Comparison of ENCODE assay signal across 8 cellular contexts in genomic region chr6:43838276-43839036, GRCh38.
DNase-seq lines count a peak whose midpoint lies in the region; ATAC-seq and TF ChIP-seq lines count a peak whose summit lies in the region.

No MANE protein-coding gene starts in this region.

- H3K4me1 ChIP-seq in osteoblast (ENCODE audit: insufficient read depth, low read length): peaks cover 37% of the 10 kb centered on the region

- ATAC-seq in HG02588 (IDR thresholded peaks at IDR 0.05; ENCODE audit: unreplicated experiment): no peak
- no peak for ATAC-seq in HG03175 (IDR thresholded peaks at IDR 0.05; ENCODE audit: unreplicated experiment)

- no peaks in the 10 kb centered on the region for H3K9me3 ChIP-seq in osteoblast (ENCODE audit: low read depth, low read length)

- H3K36me3 ChIP-seq in osteoblast (ENCODE audit: insufficient read depth, low read length): no peaks in the 10 kb centered on the region

- peak overlapping the region; percentile 8 for H2AFZ ChIP-seq in osteoblast (ENCODE audit: low read length)

- peak; percentile 58 for TF ChIP-seq CTCF in AG09319 (IDR thresholded peaks at IDR 0.05; ENCODE audit: low read depth, low read length)
- peak; percentile 33 for TF ChIP-seq CTCF in GM13977 (IDR thresholded peaks at IDR 0.05; ENCODE audit: extremely low read depth, insufficient read depth, missing control alignments)
- peak; percentile 51 for TF ChIP-seq CTCF in osteoblast (IDR thresholded peaks at IDR 0.05; ENCODE audit: extremely low read depth, low read depth, low read length)

- peak overlapping the region; percentile 61 for H3K4me2 ChIP-seq in osteoblast (ENCODE audit: insufficient read depth, low read length)

- H4K20me1 ChIP-seq in osteoblast (ENCODE audit: insufficient read depth, low read length): no peaks in the 10 kb centered on the region

- no peaks in the 10 kb centered on the region for H3K79me2 ChIP-seq in osteoblast (ENCODE audit: insufficient read depth, low read length)

- DNase-seq in AG09319 (ENCODE audit: extremely low read depth, low read depth): peak; percentile 37
- DNase-seq in GM13977 (ENCODE audit: low spot score): peak; percentile 55
- DNase-seq in RPMI7951 (ENCODE audit: low read depth): peak; percentile 76
- DNase-seq in fibroblast of gingiva (ENCODE audit: low read depth): peak; percentile 73
- peak; percentile 86 for DNase-seq in osteoblast (ENCODE audit: insufficient read length, low spot score, missing footprints)
- no peak for DNase-seq in NCI-H345 (lab: John Stamatoyannopoulos, UW)

- in situ Hi-C loops in GM13977 (cut with MboI; ENCODE audit: low pct_unique_long_range_greater_than_20kb, low sequenced_read_pairs, unreplicated experiment): no loop called here

- H3K4me3 ChIP-seq in osteoblast (ENCODE audit: insufficient read depth, low read length): no peak overlapping the region

- H3K27ac ChIP-seq in osteoblast (ENCODE audit: low read depth, low read length): peak overlapping the region; percentile 61

- H3K27me3 ChIP-seq in osteoblast (ENCODE audit: insufficient read depth, low read length): no peaks in the 10 kb centered on the region
